Comparison of ENCODE assay signal across 7 cellular contexts in genomic region chr6:35522660-35523658, GRCh38. TPM values are rescaled to one million over a fixed set of nuclear protein-coding genes. Genes with fewer than 3 reads are reported as not detected.
DNase-seq lines count a peak whose midpoint lies in the region; ATAC-seq and TF ChIP-seq lines count a peak whose summit lies in the region.

No MANE protein-coding gene starts in this region.

- peak overlapping the region; percentile 71 for H3K4me3 Mint-ChIP-seq in activated naive CD8-positive, alpha-beta T cell treated with anti-CD3 and anti-CD28 coated beads, Interleukin-2, amount 50 U/mL, for 24 hours

- no peak overlapping the region for H3K27ac ChIP-seq in uterus

- H3K9me3 Mint-ChIP-seq in activated naive CD8-positive, alpha-beta T cell treated with anti-CD3 and anti-CD28 coated beads, Interleukin-2, amount 50 U/mL, for 24 hours = no peaks in the 10 kb centered on the region

- TF ChIP-seq CTCF in GM12875 (IDR thresholded peaks at IDR 0.05; ENCODE audit: borderline replicate concordance, insufficient read depth, low read depth, low read length) (peak; percentile 97), uterus (IDR thresholded peaks at IDR 0.05) (peak; percentile 88 to 100 (median 95))

- no peaks in the 10 kb centered on the region for H3K27me3 ChIP-seq in uterus

- DNase-seq in LoVo (ENCODE audit: low spot score) (peak; percentile 63), SW 1271 (lab: John Stamatoyannopoulos, UW) (peak; percentile 9 to 39), left cardiac atrium (peak; percentile 78), renal cortical epithelial cell (ENCODE audit: low read depth) (peak; percentile 27), uterus (peak; percentile 76 to 78)
- peak; percentile 85 for DNase-seq in activated naive CD8-positive, alpha-beta T cell treated with anti-CD3 and anti-CD28 coated beads, Interleukin-2, amount 50 U/mL, for 24 hours

- H3K27me3 Mint-ChIP-seq in activated naive CD8-positive, alpha-beta T cell treated with anti-CD3 and anti-CD28 coated beads, Interleukin-2, amount 50 U/mL, for 24 hours = no peaks in the 10 kb centered on the region

- H3K4me3 ChIP-seq in GM12875 (ENCODE audit: low read depth, low read length) = no peak overlapping the region
- H3K4me3 ChIP-seq in uterus = peak overlapping the region; percentile 11 to 14

- H3K4me1 Mint-ChIP-seq in activated naive CD8-positive, alpha-beta T cell treated with anti-CD3 and anti-CD28 coated beads, Interleukin-2, amount 50 U/mL, for 24 hours = peaks cover 15% of the 10 kb centered on the region

- intact Hi-C loops in left cardiac atrium (cut with DNase I) (loop anchor here (2.0 to 10.0 kb wide), 2 partner anchors 62 to 214 kb away; partner anchors contain the start of gene ARMC12 (in 2 of the 2)), uterus (cut with DNase I; ENCODE audit: low total_unique reads) (loop anchor here (5.0 to 10.0 kb wide), 2 partner anchors 52 to 214 kb away; partner anchors contain the start of gene ARMC12)

- ATAC-seq in activated naive CD8-positive, alpha-beta T cell treated with anti-CD3 and anti-CD28 coated beads, Interleukin-2, amount 50 U/mL, for 24 hours = peak; percentile 81
- ATAC-seq in left cardiac atrium = peak; percentile 87 to 94

- H3K4me1 ChIP-seq in uterus = no peaks in the 10 kb centered on the region

- no peak for TF ChIP-seq POLR2A in uterus (IDR thresholded peaks at IDR 0.05)

- H3K9me3 ChIP-seq in uterus = no peaks in the 10 kb centered on the region

- peak overlapping the region; percentile 71 for H3K27ac Mint-ChIP-seq in activated naive CD8-positive, alpha-beta T cell treated with anti-CD3 and anti-CD28 coated beads, Interleukin-2, amount 50 U/mL, for 24 hours

- no peaks in the 10 kb centered on the region for H3K36me3 Mint-ChIP-seq in activated naive CD8-positive, alpha-beta T cell treated with anti-CD3 and anti-CD28 coated beads, Interleukin-2, amount 50 U/mL, for 24 hours (ENCODE audit: low read depth)

- no peaks in the 10 kb centered on the region for H3K36me3 ChIP-seq in uterus

RNA-seq across cellular contexts. Expression of gene TULP1, which starts 10.3 kb away (rescaled TPM):
- total RNA-seq in left cardiac atrium (under 1 TPM in 1 of 2 donors, not detected in 1; 0.32 TPM), renal cortical epithelial cell (not detected in 2 replicates), uterus (1 to 10 TPM in 3 of 4 donors, not detected in 1; 1.6 to 3.2 (median 2.1) TPM)

RNA-seq across cellular contexts. Expression of gene TEAD3, which starts 26.1 kb away (rescaled TPM):
- 10 to 100 TPM; 22.4 to 39.6 TPM for total RNA-seq in left cardiac atrium
- 3.6 and 10.2 TPM in 2 replicates for total RNA-seq in renal cortical epithelial cell
- total RNA-seq in uterus = 100 to 1,000 TPM in 1 of 4 donors, 10 to 100 TPM in 3; 10.2 to 107 (median 17.2) TPM

RNA-seq across cellular contexts. Expression of gene RPL10A, which starts 54.8 kb away (rescaled TPM):
- 100 to 1,000 TPM; 691 to 715 TPM for total RNA-seq in left cardiac atrium
- 1,305 and 1,523 TPM in 2 replicates for total RNA-seq in renal cortical epithelial cell
- total RNA-seq in uterus = 1,000 to 10,000 TPM; 1,557 to 4,762 (median 2,904) TPM

Comparison
In these comparisons a context has a peak if more than half of its experiments do, and no peak if none do; other contexts are left out.
1. DNase-seq: peak in every context shown above with its lines; median percentile 85 in activated naive CD8-positive, alpha-beta T cell treated with anti-CD3 and anti-CD28 coated beads, Interleukin-2, amount 50 U/mL, for 24 hours; 78 in left cardiac atrium; 77 in uterus; 63 in LoVo; 27 in renal cortical epithelial cell; 24 in SW 1271.